Comparison of ENCODE assay signal across 2 cellular contexts in genomic region chr6:123570813-123571684, GRCh38.
TF ChIP-seq lines count a peak whose summit lies in the region.

No MANE protein-coding gene starts in this region.

TF ChIP-seq in SK-N-SH, 30 proteins besides CTCF, POLR2A, EP300 and RAD21 (continued from another document):
- TF ChIP-seq, protein P1, sequence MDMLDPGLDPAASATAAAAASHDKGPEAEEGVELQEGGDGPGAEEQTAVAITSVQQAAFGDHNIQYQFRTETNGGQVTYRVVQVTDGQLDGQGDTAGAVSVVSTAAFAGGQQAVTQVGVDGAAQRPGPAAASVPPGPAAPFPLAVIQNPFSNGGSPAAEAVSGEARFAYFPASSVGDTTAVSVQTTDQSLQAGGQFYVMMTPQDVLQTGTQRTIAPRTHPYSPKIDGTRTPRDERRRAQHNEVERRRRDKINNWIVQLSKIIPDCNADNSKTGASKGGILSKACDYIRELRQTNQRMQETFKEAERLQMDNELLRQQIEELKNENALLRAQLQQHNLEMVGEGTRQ (IDR thresholded peaks at IDR 0.05; ENCODE audit: borderline replicate concordance, low read depth, low read length) = no peak

TF ChIP-seq in SK-N-SH treated with all-trans-retinoic acid at 6 μM for 48 hours, 23 proteins besides CTCF, POLR2A, EP300 and RAD21 (continued from another document):
- no peak for TF ChIP-seq TCF4 (CRISPR knock-in tag; IDR thresholded peaks at IDR 0.05; ENCODE audit: borderline replicate concordance)
- TF ChIP-seq ESRRG (CRISPR knock-in tag; IDR thresholded peaks at IDR 0.05) = no peak
- TF ChIP-seq, protein P2, sequence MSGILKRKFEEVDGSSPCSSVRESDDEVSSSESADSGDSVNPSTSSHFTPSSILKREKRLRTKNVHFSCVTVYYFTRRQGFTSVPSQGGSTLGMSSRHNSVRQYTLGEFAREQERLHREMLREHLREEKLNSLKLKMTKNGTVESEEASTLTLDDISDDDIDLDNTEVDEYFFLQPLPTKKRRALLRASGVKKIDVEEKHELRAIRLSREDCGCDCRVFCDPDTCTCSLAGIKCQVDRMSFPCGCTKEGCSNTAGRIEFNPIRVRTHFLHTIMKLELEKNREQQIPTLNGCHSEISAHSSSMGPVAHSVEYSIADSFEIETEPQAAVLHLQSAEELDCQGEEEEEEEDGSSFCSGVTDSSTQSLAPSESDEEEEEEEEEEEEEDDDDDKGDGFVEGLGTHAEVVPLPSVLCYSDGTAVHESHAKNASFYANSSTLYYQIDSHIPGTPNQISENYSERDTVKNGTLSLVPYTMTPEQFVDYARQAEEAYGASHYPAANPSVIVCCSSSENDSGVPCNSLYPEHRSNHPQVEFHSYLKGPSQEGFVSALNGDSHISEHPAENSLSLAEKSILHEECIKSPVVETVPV (CRISPR knock-in tag; IDR thresholded peaks at IDR 0.05) = no peak
- no peak for TF ChIP-seq OSR1 (CRISPR knock-in tag; IDR thresholded peaks at IDR 0.05)
- TF ChIP-seq ZNF8 (CRISPR knock-in tag; IDR thresholded peaks at IDR 0.05) = no peak
